9 cellular contexts compared by ENCODE assay signal in genomic region chr11:64208086-64208795, GRCh38. TPM values are rescaled to one million over a fixed set of nuclear protein-coding genes. Genes with fewer than 3 reads are reported as not detected.
DNase-seq lines count a peak whose midpoint lies in the region; ATAC-seq and TF ChIP-seq lines count a peak whose summit lies in the region.
"Had no signal": no experiment of that assay in that cellular context is flagged by ENCODE, and none has a peak within 500 bp of the region (broad histone marks: within the 10 kb centered on the region; RNA-seq: fewer than 3 reads in every experiment).

No MANE protein-coding gene starts in this region.

- H4K8ac ChIP-seq in neuronal stem cell (ENCODE audit: low read depth, low read length), result no peak overlapping the region

- intact Hi-C loops in CD4-positive, alpha-beta T cell (cut with DNase I, micrococcal nuclease), result loop anchor here (5.0 kb wide), 1 partner anchor 34 kb away; the partner anchor contains the start of gene FKBP2 (in 2 of the 2)

- no peaks in the 10 kb centered on the region for H3K27me3 ChIP-seq in CD4-positive, alpha-beta T cell (ENCODE audit: control insufficient read depth, insufficient read depth, low read length)
- H3K27me3 ChIP-seq in Karpas-422 (ENCODE audit: low read length) (no peaks in the 10 kb centered on the region), neuronal stem cell (ENCODE audit: control insufficient read depth in 3 of 3, insufficient read depth in 3 of 3, low read depth in 1 of 3, low read length in 3 of 3) (no peaks in the 10 kb centered on the region)

- peak overlapping the region; percentile 19 for H3K18ac ChIP-seq in neuronal stem cell (ENCODE audit: low read length)

- H3K4me1 Mint-ChIP-seq in CD4-positive, alpha-beta T cell (ENCODE audit: low read depth), result peaks cover 48% of the 10 kb centered on the region
- no peaks in the 10 kb centered on the region for H3K4me1 Mint-ChIP-seq in progenitor cell of endocrine pancreas (ENCODE audit: low read depth)

- no peaks in the 10 kb centered on the region for H3K9me3 ChIP-seq in CD4-positive, alpha-beta T cell (ENCODE audit: control insufficient read depth, low read length)
- H3K9me3 ChIP-seq in Karpas-422 (ENCODE audit: low read length) (no peaks in the 10 kb centered on the region), neuronal stem cell (replicated peaks in 1 of 2; ENCODE audit: control insufficient read depth in 2 of 2, insufficient read depth in 1 of 2, low read depth in 1 of 2, low read length in 2 of 2) (peaks cover 0 to 1% of the 10 kb centered on the region in 2 donors)

- H3K14ac ChIP-seq in neuronal stem cell (ENCODE audit: low read length), result no peak overlapping the region

- H3K4me1 ChIP-seq in Karpas-422 (ENCODE audit: low read length) (peaks cover 74% of the 10 kb centered on the region), neuronal stem cell (ENCODE audit: control insufficient read depth in 2 of 2, insufficient read depth in 1 of 2, low read depth in 1 of 2, low read length in 2 of 2) (peaks cover 2 to 11% of the 10 kb centered on the region in 2 donors)

- H3K4me2 ChIP-seq in Karpas-422 (ENCODE audit: low read depth, low read length, poor library complexity, severe bottlenecking), result peak overlapping the region; percentile 90
- no peak overlapping the region for H3K4me2 ChIP-seq in neuronal stem cell (ENCODE audit: insufficient read depth, low read length, poor library complexity, severe bottlenecking)

- no peak for DNase-seq in CD4-positive, alpha-beta T cell
- DNase-seq in Karpas-422 (no peak), ecto neural progenitor cell (ENCODE audit: low spot score) (peak; percentile 44), neuronal stem cell (ENCODE audit: low spot score) (no peak), KG1 (lab: John Stamatoyannopoulos, UW) (no peak), NCI-H345 (lab: John Stamatoyannopoulos, UW) (no peak), progenitor cell of endocrine pancreas (ENCODE audit: low spot score, unreplicated experiment) (no peak)

- H3K4me3 ChIP-seq in Karpas-422 (ENCODE audit: low read length), result peak overlapping the region; percentile 82
- no peak overlapping the region for H3K4me3 ChIP-seq in neuronal stem cell (ENCODE audit: low read length in 2 of 2)

- H2BK5ac ChIP-seq in neuronal stem cell (ENCODE audit: low read length), result no peak overlapping the region

- no CpG with 5 or more reads among the region's 23 CpGs for whole genome bisulfite sequencing in neuronal stem cell (ENCODE audit: extremely low coverage in 2 of 2, insufficient read length in 2 of 2, insufficient replicate concordance in 1 of 2), 2 donors

- no peak overlapping the region for H3K4ac ChIP-seq in neuronal stem cell (ENCODE audit: low read length)

- peak overlapping the region; percentile 98 for H3K4me3 Mint-ChIP-seq in CD4-positive, alpha-beta T cell
- H3K4me3 Mint-ChIP-seq in progenitor cell of endocrine pancreas (ENCODE audit: low read depth), result no peak overlapping the region

- H2BK15ac ChIP-seq in neuronal stem cell (ENCODE audit: low read length), result no peak overlapping the region

- H3K36me3 Mint-ChIP-seq in CD4-positive, alpha-beta T cell (ENCODE audit: low read depth), result peaks cover 74% of the 10 kb centered on the region
- peaks cover 11% of the 10 kb centered on the region for H3K36me3 Mint-ChIP-seq in progenitor cell of endocrine pancreas (ENCODE audit: insufficient read depth)

- POLR2A ChIA-PET in CD4-positive, alpha-beta T cell (lab: Charles Lee), result interaction anchor here (0.9 to 7.1 kb wide), 20 partner anchors 8 to 1481 kb away, joined by 3 to 116 read pairs (median 21); partner anchors contain the start of genes BAD, CATSPERZ, DNAJC4 and ESRRA

- H4K20me1 ChIP-seq in Karpas-422 (ENCODE audit: insufficient read depth, low read depth, low read length), result peaks cover 8% of the 10 kb centered on the region; the same call in 1 of the 2 replicates

- ATAC-seq in CD4-positive, alpha-beta T cell (ENCODE audit: poor library complexity), result no peak
- ATAC-seq in GM18498 (IDR thresholded peaks at IDR 0.05; ENCODE audit: unreplicated experiment), result no peak
- ATAC-seq: HCT116 had no signal

- H3K79me2 ChIP-seq in Karpas-422 (ENCODE audit: low read length), result peaks cover 18% of the 10 kb centered on the region; the same call in 1 of the 2 replicates

- H3K27ac Mint-ChIP-seq in CD4-positive, alpha-beta T cell, result peak overlapping the region; percentile 93
- no peak overlapping the region for H3K27ac Mint-ChIP-seq in progenitor cell of endocrine pancreas

- no peaks in the 10 kb centered on the region for H3K9me2 ChIP-seq in Karpas-422 (replicated peaks; ENCODE audit: insufficient read depth, low read length)

- no peak overlapping the region for H2BK120ac ChIP-seq in neuronal stem cell (ENCODE audit: low read depth, low read length)

- peak overlapping the region; percentile 85 for H3K23ac ChIP-seq in neuronal stem cell (ENCODE audit: low read depth, low read length, poor library complexity)

- TF ChIP-seq CTCF in CD4-positive, alpha-beta T cell (IDR thresholded peaks at IDR 0.05), result no peak
- TF ChIP-seq CTCF in progenitor cell of endocrine pancreas (IDR thresholded peaks at IDR 0.05; ENCODE audit: unreplicated experiment), result no peak

- peak overlapping the region; percentile 86 for H3K27ac ChIP-seq in CD4-positive, alpha-beta T cell (ENCODE audit: low read depth, low read length)
- peak overlapping the region; percentile 92 for H3K27ac ChIP-seq in Karpas-422 (ENCODE audit: low read length)
- H3K27ac ChIP-seq in neuronal stem cell (replicated peaks; ENCODE audit: low read length), result no peak overlapping the region

- H3K9ac ChIP-seq in Karpas-422 (ENCODE audit: low read length) (peak overlapping the region; percentile 91), neuronal stem cell (ENCODE audit: low read depth, low read length, poor library complexity) (no peak overlapping the region)

- H3K36me3 ChIP-seq in Karpas-422 (ENCODE audit: insufficient read depth, low read length), result peaks cover 18% of the 10 kb centered on the region; the same call in 1 of the 2 replicates
- H3K36me3 ChIP-seq in neuronal stem cell (replicated peaks in 1 of 2; ENCODE audit: control insufficient read depth in 2 of 2, insufficient read depth in 2 of 2, low read length in 2 of 2), result peaks cover 35 to 38% of the 10 kb centered on the region in 2 donors

- CTCF ChIA-PET in CD4-positive, alpha-beta T cell (lab: Charles Lee), result interaction anchor here (1.1 to 5.4 kb wide), 6 partner anchors 17 to 95 kb away, joined by 3 to 123 read pairs (median 26); partner anchors contain the start of genes CATSPERZ, ESRRA, PLCB3 and STIP1

- H4K91ac ChIP-seq in neuronal stem cell (ENCODE audit: low read depth, low read length, poor library complexity), result no peak overlapping the region

- peaks cover 2% of the 10 kb centered on the region for H3K79me1 ChIP-seq in neuronal stem cell (ENCODE audit: low read depth, low read length)

- H3K9me3 Mint-ChIP-seq in CD4-positive, alpha-beta T cell, result no peaks in the 10 kb centered on the region
- no peaks in the 10 kb centered on the region for H3K9me3 Mint-ChIP-seq in progenitor cell of endocrine pancreas (ENCODE audit: low read depth)

- H2AK5ac ChIP-seq in neuronal stem cell (ENCODE audit: low read depth, low read length), result peak overlapping the region; percentile 26

- H2AFZ ChIP-seq in Karpas-422 (ENCODE audit: low read length) (no peak overlapping the region), neuronal stem cell (ENCODE audit: low read length) (peak overlapping the region; percentile 31)

- no peaks in the 10 kb centered on the region for H3K27me3 Mint-ChIP-seq in CD4-positive, alpha-beta T cell
- no peaks in the 10 kb centered on the region for H3K27me3 Mint-ChIP-seq in progenitor cell of endocrine pancreas

- no peak overlapping the region for H2BK12ac ChIP-seq in neuronal stem cell (ENCODE audit: low read length)

RNA-seq across cellular contexts. Expression of gene FERMT3, which starts 1.7 kb away (rescaled TPM):
- 10 to 100 TPM; 55.8 to 61.1 TPM for total RNA-seq in CD4-positive, alpha-beta T cell
- total RNA-seq in Karpas-422 (2014; rRNA removed; shearing (Covaris generic); ENCODE audit: low replicate concordance), result 72.7 and 141 TPM in 2 replicates
- 0.32 TPM for polyA plus RNA-seq in neuronal stem cell (2013, experiment 1 of 2)
- 0.44 TPM for polyA plus RNA-seq in neuronal stem cell (2013, experiment 2 of 2)
- total RNA-seq in progenitor cell of endocrine pancreas, result 5.4 and 5.9 TPM in 2 replicates

RNA-seq across cellular contexts. Expression of gene TRPT1, which starts 17.7 kb away (rescaled TPM):
- total RNA-seq in CD4-positive, alpha-beta T cell, result 10 to 100 TPM; 11.3 to 11.5 TPM
- total RNA-seq in Karpas-422 (2014; rRNA removed; shearing (Covaris generic); ENCODE audit: low replicate concordance), result 72.5 and 90.4 TPM in 2 replicates
- polyA plus RNA-seq in neuronal stem cell (2013, experiment 1 of 2), result 53.3 TPM
- 53.3 TPM for polyA plus RNA-seq in neuronal stem cell (2013, experiment 2 of 2)
- 52.0 and 53.9 TPM in 2 replicates for total RNA-seq in progenitor cell of endocrine pancreas

RNA-seq across cellular contexts. Expression of gene NUDT22, which starts 17.8 kb away (rescaled TPM):
- 10 to 100 TPM; 26.8 to 26.9 TPM for total RNA-seq in CD4-positive, alpha-beta T cell
- total RNA-seq in Karpas-422 (2014; rRNA removed; shearing (Covaris generic); ENCODE audit: low replicate concordance), result 70.0 and 114 TPM in 2 replicates
- 30.8 TPM for polyA plus RNA-seq in neuronal stem cell (2013, experiment 1 of 2)
- 29.4 TPM for polyA plus RNA-seq in neuronal stem cell (2013, experiment 2 of 2)
- total RNA-seq in progenitor cell of endocrine pancreas, result 42.9 and 48.2 TPM in 2 replicates

RNA-seq across cellular contexts. Expression of gene DNAJC4, which starts 22.1 kb away (rescaled TPM):
- 10 to 100 TPM; 35.9 to 37.9 TPM for total RNA-seq in CD4-positive, alpha-beta T cell
- total RNA-seq in Karpas-422 (2014; rRNA removed; shearing (Covaris generic); ENCODE audit: low replicate concordance), result 32.0 and 51.0 TPM in 2 replicates
- 29.4 TPM for polyA plus RNA-seq in neuronal stem cell (2013, experiment 1 of 2)
- 29.4 TPM for polyA plus RNA-seq in neuronal stem cell (2013, experiment 2 of 2)
- 35.4 and 39.1 TPM in 2 replicates for total RNA-seq in progenitor cell of endocrine pancreas

RNA-seq across cellular contexts. Expression of gene STIP1, which starts 22.3 kb away (rescaled TPM):
- total RNA-seq in CD4-positive, alpha-beta T cell, result 10 to 100 TPM; 29.0 to 37.5 TPM
- 101 and 199 TPM in 2 replicates for total RNA-seq in Karpas-422 (2014; rRNA removed; shearing (Covaris generic); ENCODE audit: low replicate concordance)
- polyA plus RNA-seq in neuronal stem cell (2013, experiment 1 of 2), result 160 TPM
- polyA plus RNA-seq in neuronal stem cell (2013, experiment 2 of 2), result 156 TPM
- 189 and 209 TPM in 2 replicates for total RNA-seq in progenitor cell of endocrine pancreas
